ENCODE assay signal across 1 cellular context in the genomic region with DNA sequence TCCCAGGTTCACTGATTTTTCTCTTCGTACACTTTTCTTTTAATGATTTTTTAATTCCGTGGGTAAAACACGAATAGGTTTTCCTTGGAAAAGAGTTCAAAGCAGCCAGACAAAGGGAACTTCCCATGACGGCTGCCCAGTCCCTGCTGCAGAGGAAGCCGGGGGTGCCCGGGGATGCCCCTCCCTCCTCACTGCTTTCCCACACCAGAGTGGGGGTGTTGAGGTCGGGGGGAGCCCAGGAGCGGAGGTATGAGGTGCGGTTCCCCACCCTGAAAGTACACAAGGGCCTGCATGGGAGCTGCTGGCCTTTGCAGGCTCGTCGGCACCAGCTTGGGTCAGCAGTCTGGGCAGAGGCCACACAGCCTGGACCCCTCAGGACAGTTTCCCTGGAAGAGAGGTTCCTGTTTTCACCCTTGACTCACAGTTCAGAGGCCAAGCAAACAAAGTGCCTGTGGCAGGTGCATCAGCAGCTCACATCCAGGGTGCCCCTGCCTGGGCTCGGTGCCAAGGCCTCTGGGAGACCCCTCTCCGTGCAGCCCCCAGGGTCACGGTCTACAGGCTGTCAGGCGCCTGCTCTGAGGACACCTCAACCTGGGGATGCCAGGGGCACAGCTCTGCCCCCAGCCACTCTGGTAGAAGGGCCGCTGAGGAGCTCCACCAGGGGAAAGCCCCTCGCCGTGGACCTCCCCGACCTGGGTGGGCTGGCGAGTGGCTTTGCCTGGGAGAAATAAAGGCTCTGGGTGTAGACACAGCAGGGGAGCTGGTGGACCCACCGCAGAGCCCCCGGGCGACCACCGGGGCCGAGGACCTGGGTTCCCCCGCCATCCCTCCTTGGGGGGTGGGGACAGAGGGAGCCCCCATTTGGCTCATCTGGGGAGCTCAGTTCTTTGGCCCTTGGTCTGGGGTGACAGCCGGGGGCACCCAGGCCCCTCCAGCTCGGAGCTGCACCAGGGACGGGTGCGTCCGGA.
TF ChIP-seq lines count a peak whose summit lies in the region.

No MANE protein-coding gene starts in this region.

TF ChIP-seq in HepG2, 621 proteins besides CTCF, POLR2A, EP300 and RAD21 (continued from another document and continues in another):
- TF ChIP-seq ZHX2 (IDR thresholded peaks at IDR 0.05; ENCODE audit: low read depth) (no peak), ZHX2 (CRISPR knock-in tag; IDR thresholded peaks at IDR 0.05; ENCODE audit: borderline replicate concordance) (no peak), ZNF34 (CRISPR knock-in tag; IDR thresholded peaks at IDR 0.05; ENCODE audit: borderline replicate concordance) (0 out of 2 replicates have a peak, but pooled peaks have one; percentile 32), RARG (CRISPR knock-in tag; IDR thresholded peaks at IDR 0.05; ENCODE audit: low read depth) (no peak), ZMYM2 (CRISPR knock-in tag; IDR thresholded peaks at IDR 0.05) (no peak), ZNF605 (CRISPR knock-in tag; IDR thresholded peaks at IDR 0.05) (no peak), SMAD1 (CRISPR knock-in tag; IDR thresholded peaks at IDR 0.05; ENCODE audit: borderline replicate concordance, low read depth) (no peak), SAFB2 (CRISPR knock-in tag; IDR thresholded peaks at IDR 0.05; ENCODE audit: borderline replicate concordance, low read depth) (no peak), ZNF644 (CRISPR knock-in tag; IDR thresholded peaks at IDR 0.05; ENCODE audit: low read depth) (no peak), ZNF329 (CRISPR knock-in tag; IDR thresholded peaks at IDR 0.05; ENCODE audit: low read depth) (no peak), DDIT3 (CRISPR knock-in tag; IDR thresholded peaks at IDR 0.05) (no peak), MAZ (IDR thresholded peaks at IDR 0.05; ENCODE audit: borderline replicate concordance, low read depth, low read length) (no peak), MAZ (CRISPR knock-in tag; IDR thresholded peaks at IDR 0.05; ENCODE audit: low read depth) (peak; percentile 53; the same call in 1 of the 2 replicates), DPF2 (CRISPR knock-in tag; IDR thresholded peaks at IDR 0.05; ENCODE audit: borderline replicate concordance, low read depth) (0 out of 2 replicates have a peak, but pooled peaks have one; percentile 28), ZNF782 (CRISPR knock-in tag; IDR thresholded peaks at IDR 0.05; ENCODE audit: borderline replicate concordance) (no peak), EZH2 (conservative IDR thresholded peaks at IDR 0.05; ENCODE audit: low read depth, low read length) (no peak), CREBL2 (CRISPR knock-in tag; IDR thresholded peaks at IDR 0.05; ENCODE audit: borderline replicate concordance) (no peak), NR2F2 (IDR thresholded peaks at IDR 0.05; ENCODE audit: borderline replicate concordance, low read depth) (peak; percentile 86), ZNF362 (CRISPR knock-in tag; IDR thresholded peaks at IDR 0.05; ENCODE audit: borderline replicate concordance) (no peak)
- TF ChIP-seq, protein P1, sequence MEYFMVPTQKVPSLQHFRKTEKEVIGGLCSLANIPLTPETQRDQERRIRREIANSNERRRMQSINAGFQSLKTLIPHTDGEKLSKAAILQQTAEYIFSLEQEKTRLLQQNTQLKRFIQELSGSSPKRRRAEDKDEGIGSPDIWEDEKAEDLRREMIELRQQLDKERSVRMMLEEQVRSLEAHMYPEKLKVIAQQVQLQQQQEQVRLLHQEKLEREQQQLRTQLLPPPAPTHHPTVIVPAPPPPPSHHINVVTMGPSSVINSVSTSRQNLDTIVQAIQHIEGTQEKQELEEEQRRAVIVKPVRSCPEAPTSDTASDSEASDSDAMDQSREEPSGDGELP (IDR thresholded peaks at IDR 0.05; ENCODE audit: borderline replicate concordance, low read depth), result no peak
- TF ChIP-seq, protein P2, sequence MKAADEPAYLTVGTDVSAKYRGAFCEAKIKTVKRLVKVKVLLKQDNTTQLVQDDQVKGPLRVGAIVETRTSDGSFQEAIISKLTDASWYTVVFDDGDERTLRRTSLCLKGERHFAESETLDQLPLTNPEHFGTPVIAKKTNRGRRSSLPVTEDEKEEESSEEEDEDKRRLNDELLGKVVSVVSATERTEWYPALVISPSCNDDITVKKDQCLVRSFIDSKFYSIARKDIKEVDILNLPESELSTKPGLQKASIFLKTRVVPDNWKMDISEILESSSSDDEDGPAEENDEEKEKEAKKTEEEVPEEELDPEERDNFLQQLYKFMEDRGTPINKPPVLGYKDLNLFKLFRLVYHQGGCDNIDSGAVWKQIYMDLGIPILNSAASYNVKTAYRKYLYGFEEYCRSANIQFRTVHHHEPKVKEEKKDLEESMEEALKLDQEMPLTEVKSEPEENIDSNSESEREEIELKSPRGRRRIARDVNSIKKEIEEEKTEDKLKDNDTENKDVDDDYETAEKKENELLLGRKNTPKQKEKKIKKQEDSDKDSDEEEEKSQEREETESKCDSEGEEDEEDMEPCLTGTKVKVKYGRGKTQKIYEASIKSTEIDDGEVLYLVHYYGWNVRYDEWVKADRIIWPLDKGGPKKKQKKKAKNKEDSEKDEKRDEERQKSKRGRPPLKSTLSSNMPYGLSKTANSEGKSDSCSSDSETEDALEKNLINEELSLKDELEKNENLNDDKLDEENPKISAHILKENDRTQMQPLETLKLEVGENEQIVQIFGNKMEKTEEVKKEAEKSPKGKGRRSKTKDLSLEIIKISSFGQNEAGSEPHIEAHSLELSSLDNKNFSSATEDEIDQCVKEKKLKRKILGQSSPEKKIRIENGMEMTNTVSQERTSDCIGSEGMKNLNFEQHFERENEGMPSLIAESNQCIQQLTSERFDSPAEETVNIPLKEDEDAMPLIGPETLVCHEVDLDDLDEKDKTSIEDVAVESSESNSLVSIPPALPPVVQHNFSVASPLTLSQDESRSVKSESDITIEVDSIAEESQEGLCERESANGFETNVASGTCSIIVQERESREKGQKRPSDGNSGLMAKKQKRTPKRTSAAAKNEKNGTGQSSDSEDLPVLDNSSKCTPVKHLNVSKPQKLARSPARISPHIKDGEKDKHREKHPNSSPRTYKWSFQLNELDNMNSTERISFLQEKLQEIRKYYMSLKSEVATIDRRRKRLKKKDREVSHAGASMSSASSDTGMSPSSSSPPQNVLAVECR (CRISPR knock-in tag; IDR thresholded peaks at IDR 0.05; ENCODE audit: borderline replicate concordance), result no peak
- TF ChIP-seq, protein P3, sequence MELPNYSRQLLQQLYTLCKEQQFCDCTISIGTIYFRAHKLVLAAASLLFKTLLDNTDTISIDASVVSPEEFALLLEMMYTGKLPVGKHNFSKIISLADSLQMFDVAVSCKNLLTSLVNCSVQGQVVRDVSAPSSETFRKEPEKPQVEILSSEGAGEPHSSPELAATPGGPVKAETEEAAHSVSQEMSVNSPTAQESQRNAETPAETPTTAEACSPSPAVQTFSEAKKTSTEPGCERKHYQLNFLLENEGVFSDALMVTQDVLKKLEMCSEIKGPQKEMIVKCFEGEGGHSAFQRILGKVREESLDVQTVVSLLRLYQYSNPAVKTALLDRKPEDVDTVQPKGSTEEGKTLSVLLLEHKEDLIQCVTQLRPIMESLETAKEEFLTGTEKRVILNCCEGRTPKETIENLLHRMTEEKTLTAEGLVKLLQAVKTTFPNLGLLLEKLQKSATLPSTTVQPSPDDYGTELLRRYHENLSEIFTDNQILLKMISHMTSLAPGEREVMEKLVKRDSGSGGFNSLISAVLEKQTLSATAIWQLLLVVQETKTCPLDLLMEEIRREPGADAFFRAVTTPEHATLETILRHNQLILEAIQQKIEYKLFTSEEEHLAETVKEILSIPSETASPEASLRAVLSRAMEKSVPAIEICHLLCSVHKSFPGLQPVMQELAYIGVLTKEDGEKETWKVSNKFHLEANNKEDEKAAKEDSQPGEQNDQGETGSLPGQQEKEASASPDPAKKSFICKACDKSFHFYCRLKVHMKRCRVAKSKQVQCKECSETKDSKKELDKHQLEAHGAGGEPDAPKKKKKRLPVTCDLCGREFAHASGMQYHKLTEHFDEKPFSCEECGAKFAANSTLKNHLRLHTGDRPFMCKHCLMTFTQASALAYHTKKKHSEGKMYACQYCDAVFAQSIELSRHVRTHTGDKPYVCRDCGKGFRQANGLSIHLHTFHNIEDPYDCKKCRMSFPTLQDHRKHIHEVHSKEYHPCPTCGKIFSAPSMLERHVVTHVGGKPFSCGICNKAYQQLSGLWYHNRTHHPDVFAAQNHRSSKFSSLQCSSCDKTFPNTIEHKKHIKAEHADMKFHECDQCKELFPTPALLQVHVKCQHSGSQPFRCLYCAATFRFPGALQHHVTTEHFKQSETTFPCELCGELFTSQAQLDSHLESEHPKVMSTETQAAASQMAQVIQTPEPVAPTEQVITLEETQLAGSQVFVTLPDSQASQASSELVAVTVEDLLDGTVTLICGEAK (IDR thresholded peaks at IDR 0.05), result no peak
- TF ChIP-seq, protein P3 (CRISPR knock-in tag; IDR thresholded peaks at IDR 0.05), result peak; percentile 26; the same call in 1 of the 2 replicates
